ENCODE assay signal across 12 cellular contexts in the genomic region with DNA sequence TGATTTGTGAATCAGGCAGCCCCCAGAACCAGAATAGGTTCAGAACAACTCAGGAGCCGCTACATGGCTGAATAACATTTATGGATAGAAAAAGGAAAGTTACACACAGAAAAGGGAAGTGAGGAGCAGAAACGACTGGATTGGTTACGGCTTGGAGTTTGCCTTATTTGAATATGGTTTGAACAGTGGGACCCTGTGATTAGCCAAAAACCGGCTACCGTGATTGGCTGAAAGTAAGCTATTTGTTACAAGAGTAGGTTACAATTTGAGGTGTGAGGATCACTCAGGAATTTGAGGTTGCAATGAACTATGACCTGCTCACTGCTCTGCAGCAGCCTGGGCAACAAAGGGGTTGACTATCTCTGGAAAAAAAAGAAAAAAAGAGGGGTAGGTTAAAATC.
"Had no signal": no experiment of that assay in that cellular context is flagged by ENCODE, and none has a peak within 500 bp of the region (broad histone marks: within the 10 kb centered on the region; RNA-seq: fewer than 3 reads in every experiment).

No MANE protein-coding gene starts in this region.

- H3K27ac Mint-ChIP-seq: activated CD4-positive, alpha-beta memory T cell treated with anti-CD3 and anti-CD28 coated beads for 36 hours; activated naive CD4-positive, alpha-beta T cell treated with anti-CD3 and anti-CD28 coated beads for 36 hours; immature natural killer cell; naive thymus-derived CD4-positive, alpha-beta T cell had no signal

- ATAC-seq: heart right ventricle; left colon; naive thymus-derived CD4-positive, alpha-beta T cell had no signal

- H3K27ac ChIP-seq: heart right ventricle, stomach, thoracic aorta had no signal

- H3K9me3 ChIP-seq: thoracic aorta had no signal

- H3K4me3 ChIP-seq: heart right ventricle, stomach, thoracic aorta had no signal

- H3K36me3 ChIP-seq: heart right ventricle, stomach, thoracic aorta had no signal

- H3K4me1 ChIP-seq: heart right ventricle had no signal

- H3K27me3 ChIP-seq: heart right ventricle, stomach had no signal

- DNase-seq: activated CD4-positive, alpha-beta memory T cell treated with anti-CD3 and anti-CD28 coated beads for 36 hours; activated CD8-positive, alpha-beta memory T cell treated with anti-CD3 and anti-CD28 coated beads, Interleukin-2, amount 50 U/mL, for 48 hours; activated naive CD4-positive, alpha-beta T cell treated with anti-CD3 and anti-CD28 coated beads for 36 hours; effector CD4-positive, alpha-beta T cell; heart right ventricle; immature natural killer cell; left colon; naive thymus-derived CD4-positive, alpha-beta T cell; stimulated activated CD4-positive, alpha-beta T cell treated with anti-CD3 and anti-CD28 coated beads, Interleukin-4, amount 100 ng/mL, for 4 hours; stomach; T-helper 9 cell had no signal

- H3K4me3 Mint-ChIP-seq: activated CD4-positive, alpha-beta memory T cell treated with anti-CD3 and anti-CD28 coated beads for 36 hours; activated naive CD4-positive, alpha-beta T cell treated with anti-CD3 and anti-CD28 coated beads for 36 hours; immature natural killer cell; naive thymus-derived CD4-positive, alpha-beta T cell had no signal

- H3K36me3 Mint-ChIP-seq: naive thymus-derived CD4-positive, alpha-beta T cell had no signal

- H3K4me1 Mint-ChIP-seq: immature natural killer cell; naive thymus-derived CD4-positive, alpha-beta T cell had no signal

- H3K27me3 Mint-ChIP-seq: activated CD4-positive, alpha-beta memory T cell treated with anti-CD3 and anti-CD28 coated beads for 36 hours; naive thymus-derived CD4-positive, alpha-beta T cell had no signal
